In the genomic region with DNA sequence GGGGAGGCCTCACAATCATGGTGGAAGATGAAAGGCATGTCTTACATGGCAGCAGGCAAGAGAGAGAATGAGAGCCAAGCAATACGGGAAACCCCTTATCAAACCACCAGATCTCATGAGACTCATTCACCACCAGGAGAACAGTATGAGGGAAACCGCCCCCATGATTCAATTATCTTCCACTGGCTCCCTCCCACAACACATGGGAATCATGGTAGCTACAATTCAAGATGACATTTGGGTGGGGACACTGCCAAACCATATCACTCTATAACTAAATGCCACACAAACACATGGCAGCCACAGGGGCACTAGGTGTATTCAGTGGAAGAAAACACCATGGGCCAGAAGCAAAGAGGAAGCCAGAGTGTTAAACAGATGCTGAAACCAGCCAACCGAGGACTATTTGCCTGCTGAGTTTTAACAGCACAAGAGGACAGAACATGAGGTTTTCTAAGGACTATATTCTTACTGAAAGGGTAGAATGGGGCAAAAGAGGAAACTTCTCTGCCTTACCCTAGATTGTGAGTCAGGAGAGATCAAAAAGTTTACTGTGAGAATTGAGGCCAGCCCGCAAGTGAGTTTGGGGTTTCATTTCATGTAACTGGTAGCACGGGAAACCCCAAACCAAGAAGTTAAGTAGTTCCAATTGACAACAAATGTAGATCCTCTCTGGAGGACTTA, we compare ENCODE assay signal across 8 cellular contexts. TPM values are rescaled to one million over a fixed set of nuclear protein-coding genes. Genes with fewer than 3 reads are reported as not detected.
DNase-seq lines count a peak whose midpoint lies in the region; ATAC-seq and TF ChIP-seq lines count a peak whose summit lies in the region.

No MANE protein-coding gene starts in this region.

- peak; percentile 27 to 40 for DNase-seq in activated CD8-positive, alpha-beta memory T cell treated with anti-CD3 and anti-CD28 coated beads for 4 hours (ENCODE audit: low read depth in 2 of 2)
- DNase-seq in stimulated activated CD4-positive, alpha-beta T cell treated with anti-CD3 and anti-CD28 coated beads, Interleukin-1b, Interleukin-23, amount 100 ng/mL, for 48 hours, result peak; percentile 76
- no peak for DNase-seq in esophagus muscularis mucosa (ENCODE audit: extremely low spot score)
- no peak for DNase-seq in HFFc6
- DNase-seq in GM23338 (ENCODE audit: low spot score), result no peak
- no peak for DNase-seq in mesenchymal stem cell

- no peak overlapping the region for H3K27ac Mint-ChIP-seq in HFFc6
- no peak overlapping the region for H3K27ac Mint-ChIP-seq in GM23338

- no peak for TF ChIP-seq POLR2A in esophagus muscularis mucosa (IDR thresholded peaks at IDR 0.05; ENCODE audit: low read depth)

- no peak overlapping the region for H4K91ac ChIP-seq in mesenchymal stem cell (ENCODE audit: low read length)

- H4K20me1 ChIP-seq in GM23338 (replicated peaks; ENCODE audit: insufficient read depth), result no peaks in the 10 kb centered on the region

- no peak overlapping the region for H2BK15ac ChIP-seq in mesenchymal stem cell (ENCODE audit: low read depth, poor library complexity, severe bottlenecking)

- no peak overlapping the region for H3K4me2 ChIP-seq in GM23338
- H3K4me2 ChIP-seq in mesenchymal stem cell (ENCODE audit: low read length, poor library complexity, severe bottlenecking), result no peak overlapping the region

- H3K9me3 Mint-ChIP-seq in HFFc6 (no peaks in the 10 kb centered on the region), GM23338 (peaks cover 6% of the 10 kb centered on the region; the same call in 2 of the 3 replicates)

- H3K18ac ChIP-seq in mesenchymal stem cell (ENCODE audit: low read depth in 1 of 2, low read length in 2 of 2), result no peak overlapping the region

- H2BK12ac ChIP-seq in mesenchymal stem cell (ENCODE audit: low read length in 2 of 2), result no peak overlapping the region

- no peak overlapping the region for H2AK5ac ChIP-seq in mesenchymal stem cell (ENCODE audit: low read length, severe bottlenecking)

- H3K27me3 ChIP-seq in esophagus muscularis mucosa (no peaks in the 10 kb centered on the region), GM23338 (ENCODE audit: insufficient read depth) (no peaks in the 10 kb centered on the region), mesenchymal stem cell (ENCODE audit: control insufficient read depth in 1 of 2, insufficient read depth in 1 of 2, low read length in 2 of 2) (no peaks in the 10 kb centered on the region)

- H2BK5ac ChIP-seq in mesenchymal stem cell (ENCODE audit: low read depth, low read length, poor library complexity, severe bottlenecking), result no peak overlapping the region

- no peak overlapping the region for H3K4ac ChIP-seq in mesenchymal stem cell (ENCODE audit: low read depth in 1 of 2, low read length in 2 of 2)

- H3K4me3 ChIP-seq in esophagus muscularis mucosa, result no peak overlapping the region
- H3K4me3 ChIP-seq in GM23338, result no peak overlapping the region
- H3K4me3 ChIP-seq in mesenchymal stem cell (ENCODE audit: insufficient read depth in 1 of 2, low read depth in 1 of 2, low read length in 2 of 2), result no peak overlapping the region

- H3K4me1 Mint-ChIP-seq in HFFc6 (ENCODE audit: low read depth) (peaks cover 52% of the 10 kb centered on the region), GM23338 (peaks cover 2% of the 10 kb centered on the region; the same call in 1 of the 3 replicates)

- H3K4me1 ChIP-seq in esophagus muscularis mucosa (peaks cover 0 to under 1% (median 0%) of the 10 kb centered on the region in 4 donors), GM23338 (ENCODE audit: insufficient read depth) (no peaks in the 10 kb centered on the region), mesenchymal stem cell (ENCODE audit: control insufficient read depth, insufficient read depth, low read depth, low read length) (no peaks in the 10 kb centered on the region)

- no peak overlapping the region for H3K4me3 Mint-ChIP-seq in HFFc6
- no peak overlapping the region for H3K4me3 Mint-ChIP-seq in GM23338

- H3K9me3 ChIP-seq in esophagus muscularis mucosa (no peaks in the 10 kb centered on the region), mesenchymal stem cell (ENCODE audit: control insufficient read depth, low read length) (peaks cover 17% of the 10 kb centered on the region)

- H3K27me3 Mint-ChIP-seq in HFFc6 (ENCODE audit: insufficient read depth) (no peaks in the 10 kb centered on the region), GM23338 (ENCODE audit: insufficient read depth, low read depth, poor library complexity) (no peaks in the 10 kb centered on the region)

- no peak overlapping the region for H3K14ac ChIP-seq in mesenchymal stem cell (ENCODE audit: low read length in 2 of 2)

- no peaks in the 10 kb centered on the region for H3F3A ChIP-seq in GM23338 (replicated peaks; ENCODE audit: low read depth)

- 94% methylated on average over 5 of the region's 5 CpGs for WGBS in esophagus muscularis mucosa
- 94% methylated on average over 5 of the region's 5 CpGs for WGBS in mesenchymal stem cell

- H3K9me2 ChIP-seq in GM23338 (ENCODE audit: insufficient read depth), result no peaks in the 10 kb centered on the region

- TF ChIP-seq CTCF in esophagus muscularis mucosa (IDR thresholded peaks at IDR 0.05) (no peak), HFFc6 (IDR thresholded peaks at IDR 0.05) (no peak), GM23338 (conservative IDR thresholded peaks at IDR 0.05; ENCODE audit: low read depth in 2 of 2) (no peak)

- intact Hi-C loops in esophagus muscularis mucosa (cut with DNase I), result loop anchor here (5.0 kb wide), 1 partner anchor 207 kb away; no protein-coding TSS in a partner anchor

- H3K23ac ChIP-seq in mesenchymal stem cell (ENCODE audit: low read length in 2 of 2), result no peak overlapping the region

- H3K9ac ChIP-seq in mesenchymal stem cell (ENCODE audit: low read length), result no peak overlapping the region

- no peaks in the 10 kb centered on the region for H3K79me2 ChIP-seq in GM23338 (replicated peaks; ENCODE audit: insufficient read depth)

- H3K79me1 ChIP-seq in mesenchymal stem cell (replicated peaks; ENCODE audit: low read length, poor library complexity, severe bottlenecking), result peaks cover 21% of the 10 kb centered on the region

- H2BK120ac ChIP-seq in mesenchymal stem cell (ENCODE audit: low read depth, low read length), result no peak overlapping the region

- TF ChIP-seq EP300 in esophagus muscularis mucosa (IDR thresholded peaks at IDR 0.05), result no peak

- H3K36me3 Mint-ChIP-seq in HFFc6 (ENCODE audit: low read depth) (peaks cover 41% of the 10 kb centered on the region), GM23338 (ENCODE audit: low read depth) (peaks cover 27% of the 10 kb centered on the region)

- H2AFZ ChIP-seq in GM23338, result no peak overlapping the region
- no peak overlapping the region for H2AFZ ChIP-seq in mesenchymal stem cell (ENCODE audit: low read depth, low read length)

- peak; percentile 96 for ATAC-seq in GM19328 (IDR thresholded peaks at IDR 0.05; ENCODE audit: unreplicated experiment)
- ATAC-seq in HG03196 (IDR thresholded peaks at IDR 0.05; ENCODE audit: unreplicated experiment), result peak; percentile 80
- ATAC-seq in GM23338, result no peak

- peaks cover 33 to 97% (median 65%) of the 10 kb centered on the region in 4 donors for H3K36me3 ChIP-seq in esophagus muscularis mucosa
- no peaks in the 10 kb centered on the region for H3K36me3 ChIP-seq in GM23338 (ENCODE audit: insufficient read depth)
- H3K36me3 ChIP-seq in mesenchymal stem cell (ENCODE audit: control insufficient read depth in 1 of 2, insufficient read depth in 2 of 2, low read depth in 1 of 2, low read length in 2 of 2), result peaks cover 27 to 79% of the 10 kb centered on the region in 2 experiments

- no peak overlapping the region for H3K27ac ChIP-seq in esophagus muscularis mucosa (replicated peaks in 1 of 4)
- no peak overlapping the region for H3K27ac ChIP-seq in GM23338 (ENCODE audit: low read depth)
- no peak overlapping the region for H3K27ac ChIP-seq in mesenchymal stem cell (ENCODE audit: low read length, poor library complexity, severe bottlenecking)

- H4K8ac ChIP-seq in mesenchymal stem cell (ENCODE audit: low read length), result no peak overlapping the region

TF ChIP-seq in GM23338, 12 proteins besides CTCF, POLR2A, EP300 and RAD21 (continues in another document):
- TF ChIP-seq, protein P1, sequence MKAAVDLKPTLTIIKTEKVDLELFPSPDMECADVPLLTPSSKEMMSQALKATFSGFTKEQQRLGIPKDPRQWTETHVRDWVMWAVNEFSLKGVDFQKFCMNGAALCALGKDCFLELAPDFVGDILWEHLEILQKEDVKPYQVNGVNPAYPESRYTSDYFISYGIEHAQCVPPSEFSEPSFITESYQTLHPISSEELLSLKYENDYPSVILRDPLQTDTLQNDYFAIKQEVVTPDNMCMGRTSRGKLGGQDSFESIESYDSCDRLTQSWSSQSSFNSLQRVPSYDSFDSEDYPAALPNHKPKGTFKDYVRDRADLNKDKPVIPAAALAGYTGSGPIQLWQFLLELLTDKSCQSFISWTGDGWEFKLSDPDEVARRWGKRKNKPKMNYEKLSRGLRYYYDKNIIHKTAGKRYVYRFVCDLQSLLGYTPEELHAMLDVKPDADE (IDR thresholded peaks at IDR 0.05), result no peak
- TF ChIP-seq ZNF114 (CRISPR knock-in tag; IDR thresholded peaks at IDR 0.05), result no peak
- no peak for TF ChIP-seq CREB1 (CRISPR knock-in tag; IDR thresholded peaks at IDR 0.05; ENCODE audit: low read depth)

RNA-seq across cellular contexts. Expression of a gene that starts 49.2 kb away (rescaled TPM):
- total RNA-seq in esophagus muscularis mucosa, result under 1 TPM in 1 of 4 donors, not detected in 3; 0.17 TPM
- under 1 TPM; 0.40 to 0.91 (median 0.61) TPM for total RNA-seq in HFFc6 (2021; fragmentation: NEBNext Ultra II Directional; extraction: Animal tissue kit (Norgen Biotek cat#: 25700))
- total RNA-seq in GM23338 (2014; rRNA removed; shearing (Covaris generic)), result 0.31 TPM in 1 of 2 replicates, not detected in the other
- 0.29 and 0.35 TPM in 2 replicates for polyA plus RNA-seq in GM23338 (2016; fragmentation: Nextera tagmentation; extraction: Ambion mirVana)
- polyA plus RNA-seq in mesenchymal stem cell (2013, experiment 1 of 2), result 3.0 TPM
- polyA plus RNA-seq in mesenchymal stem cell (2013, experiment 2 of 2), result 3.2 TPM

Comparison
In these comparisons a context has a peak if more than half of its experiments do, and no peak if none do; other contexts are left out.
1. DNase-seq: peak in activated CD8-positive, alpha-beta memory T cell treated with anti-CD3 and anti-CD28 coated beads for 4 hours (2 of 2) and stimulated activated CD4-positive, alpha-beta T cell treated with anti-CD3 and anti-CD28 coated beads, Interleukin-1b, Interleukin-23, amount 100 ng/mL, for 48 hours (single experiment); none in esophagus muscularis mucosa (single experiment), HFFc6 (single experiment), GM23338 (single experiment) and mesenchymal stem cell (single experiment).